1 cellular context compared by ENCODE assay signal in the genomic region with DNA sequence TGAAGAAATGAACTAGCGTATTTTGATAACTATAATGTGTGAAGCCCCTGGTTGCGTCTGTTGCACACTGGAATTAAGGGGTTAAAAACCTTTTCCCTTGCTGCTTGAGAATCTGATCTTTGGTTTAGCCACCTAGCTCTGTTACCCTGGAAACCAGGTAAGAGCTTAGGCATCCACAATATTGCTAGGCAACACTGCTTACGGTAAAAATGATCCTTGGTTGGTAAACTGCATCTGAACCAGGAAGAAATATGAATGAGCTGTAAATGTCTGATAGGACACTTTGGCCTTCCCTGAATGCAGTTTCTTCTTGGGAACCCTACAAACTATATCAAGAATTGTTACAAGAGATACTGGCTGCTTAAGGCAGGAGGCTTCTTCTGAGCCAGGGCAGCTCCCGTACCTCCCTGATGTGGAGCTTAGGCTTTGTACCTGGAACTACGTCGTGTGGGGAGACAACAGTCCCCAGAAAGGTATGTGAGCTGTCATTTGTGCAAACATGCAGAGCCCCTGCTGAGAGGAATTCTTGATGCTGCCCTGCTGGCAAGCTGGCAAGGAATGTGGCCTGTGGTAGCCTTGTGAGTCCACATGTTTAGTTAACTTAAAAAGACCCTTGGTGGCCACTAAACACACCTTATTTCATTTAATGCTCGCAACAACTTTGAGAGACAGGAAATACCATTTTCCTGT.
TF ChIP-seq lines count a peak whose summit lies in the region.

No MANE protein-coding gene starts in this region.

TF ChIP-seq in WTC11, 78 proteins besides CTCF, POLR2A, EP300 and RAD21 (continued from another document):
- TF ChIP-seq, protein P1, sequence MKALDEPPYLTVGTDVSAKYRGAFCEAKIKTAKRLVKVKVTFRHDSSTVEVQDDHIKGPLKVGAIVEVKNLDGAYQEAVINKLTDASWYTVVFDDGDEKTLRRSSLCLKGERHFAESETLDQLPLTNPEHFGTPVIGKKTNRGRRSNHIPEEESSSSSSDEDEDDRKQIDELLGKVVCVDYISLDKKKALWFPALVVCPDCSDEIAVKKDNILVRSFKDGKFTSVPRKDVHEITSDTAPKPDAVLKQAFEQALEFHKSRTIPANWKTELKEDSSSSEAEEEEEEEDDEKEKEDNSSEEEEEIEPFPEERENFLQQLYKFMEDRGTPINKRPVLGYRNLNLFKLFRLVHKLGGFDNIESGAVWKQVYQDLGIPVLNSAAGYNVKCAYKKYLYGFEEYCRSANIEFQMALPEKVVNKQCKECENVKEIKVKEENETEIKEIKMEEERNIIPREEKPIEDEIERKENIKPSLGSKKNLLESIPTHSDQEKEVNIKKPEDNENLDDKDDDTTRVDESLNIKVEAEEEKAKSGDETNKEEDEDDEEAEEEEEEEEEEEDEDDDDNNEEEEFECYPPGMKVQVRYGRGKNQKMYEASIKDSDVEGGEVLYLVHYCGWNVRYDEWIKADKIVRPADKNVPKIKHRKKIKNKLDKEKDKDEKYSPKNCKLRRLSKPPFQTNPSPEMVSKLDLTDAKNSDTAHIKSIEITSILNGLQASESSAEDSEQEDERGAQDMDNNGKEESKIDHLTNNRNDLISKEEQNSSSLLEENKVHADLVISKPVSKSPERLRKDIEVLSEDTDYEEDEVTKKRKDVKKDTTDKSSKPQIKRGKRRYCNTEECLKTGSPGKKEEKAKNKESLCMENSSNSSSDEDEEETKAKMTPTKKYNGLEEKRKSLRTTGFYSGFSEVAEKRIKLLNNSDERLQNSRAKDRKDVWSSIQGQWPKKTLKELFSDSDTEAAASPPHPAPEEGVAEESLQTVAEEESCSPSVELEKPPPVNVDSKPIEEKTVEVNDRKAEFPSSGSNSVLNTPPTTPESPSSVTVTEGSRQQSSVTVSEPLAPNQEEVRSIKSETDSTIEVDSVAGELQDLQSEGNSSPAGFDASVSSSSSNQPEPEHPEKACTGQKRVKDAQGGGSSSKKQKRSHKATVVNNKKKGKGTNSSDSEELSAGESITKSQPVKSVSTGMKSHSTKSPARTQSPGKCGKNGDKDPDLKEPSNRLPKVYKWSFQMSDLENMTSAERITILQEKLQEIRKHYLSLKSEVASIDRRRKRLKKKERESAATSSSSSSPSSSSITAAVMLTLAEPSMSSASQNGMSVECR (CRISPR knock-in tag; IDR thresholded peaks at IDR 0.05; ENCODE audit: borderline replicate concordance), result no peak
- TF ChIP-seq, protein P2, sequence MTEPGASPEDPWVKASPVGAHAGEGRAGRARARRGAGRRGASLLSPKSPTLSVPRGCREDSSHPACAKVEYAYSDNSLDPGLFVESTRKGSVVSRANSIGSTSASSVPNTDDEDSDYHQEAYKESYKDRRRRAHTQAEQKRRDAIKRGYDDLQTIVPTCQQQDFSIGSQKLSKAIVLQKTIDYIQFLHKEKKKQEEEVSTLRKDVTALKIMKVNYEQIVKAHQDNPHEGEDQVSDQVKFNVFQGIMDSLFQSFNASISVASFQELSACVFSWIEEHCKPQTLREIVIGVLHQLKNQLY (CRISPR knock-in tag; IDR thresholded peaks at IDR 0.05), result no peak
- TF ChIP-seq, protein P3, sequence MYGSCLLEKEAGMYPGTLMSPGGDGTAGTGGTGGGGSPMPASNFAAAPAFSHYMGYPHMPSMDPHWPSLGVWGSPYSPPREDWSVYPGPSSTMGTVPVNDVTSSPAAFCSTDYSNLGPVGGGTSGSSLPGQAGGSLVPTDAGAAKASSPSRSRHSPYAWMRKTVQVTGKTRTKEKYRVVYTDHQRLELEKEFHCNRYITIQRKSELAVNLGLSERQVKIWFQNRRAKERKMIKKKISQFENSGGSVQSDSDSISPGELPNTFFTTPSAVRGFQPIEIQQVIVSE (CRISPR knock-in tag; IDR thresholded peaks at IDR 0.05; ENCODE audit: borderline replicate concordance), result no peak
- TF ChIP-seq ZNF232 (CRISPR knock-in tag; IDR thresholded peaks at IDR 0.05) (no peak), CBFB (CRISPR knock-in tag; IDR thresholded peaks at IDR 0.05; ENCODE audit: low read depth) (no peak), NFYB (CRISPR knock-in tag; conservative IDR thresholded peaks at IDR 0.05; ENCODE audit: low read depth) (no peak)
- TF ChIP-seq, protein P4, sequence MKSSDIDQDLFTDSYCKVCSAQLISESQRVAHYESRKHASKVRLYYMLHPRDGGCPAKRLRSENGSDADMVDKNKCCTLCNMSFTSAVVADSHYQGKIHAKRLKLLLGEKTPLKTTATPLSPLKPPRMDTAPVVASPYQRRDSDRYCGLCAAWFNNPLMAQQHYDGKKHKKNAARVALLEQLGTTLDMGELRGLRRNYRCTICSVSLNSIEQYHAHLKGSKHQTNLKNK (CRISPR knock-in tag; IDR thresholded peaks at IDR 0.05), result no peak
- TF ChIP-seq, protein P5, sequence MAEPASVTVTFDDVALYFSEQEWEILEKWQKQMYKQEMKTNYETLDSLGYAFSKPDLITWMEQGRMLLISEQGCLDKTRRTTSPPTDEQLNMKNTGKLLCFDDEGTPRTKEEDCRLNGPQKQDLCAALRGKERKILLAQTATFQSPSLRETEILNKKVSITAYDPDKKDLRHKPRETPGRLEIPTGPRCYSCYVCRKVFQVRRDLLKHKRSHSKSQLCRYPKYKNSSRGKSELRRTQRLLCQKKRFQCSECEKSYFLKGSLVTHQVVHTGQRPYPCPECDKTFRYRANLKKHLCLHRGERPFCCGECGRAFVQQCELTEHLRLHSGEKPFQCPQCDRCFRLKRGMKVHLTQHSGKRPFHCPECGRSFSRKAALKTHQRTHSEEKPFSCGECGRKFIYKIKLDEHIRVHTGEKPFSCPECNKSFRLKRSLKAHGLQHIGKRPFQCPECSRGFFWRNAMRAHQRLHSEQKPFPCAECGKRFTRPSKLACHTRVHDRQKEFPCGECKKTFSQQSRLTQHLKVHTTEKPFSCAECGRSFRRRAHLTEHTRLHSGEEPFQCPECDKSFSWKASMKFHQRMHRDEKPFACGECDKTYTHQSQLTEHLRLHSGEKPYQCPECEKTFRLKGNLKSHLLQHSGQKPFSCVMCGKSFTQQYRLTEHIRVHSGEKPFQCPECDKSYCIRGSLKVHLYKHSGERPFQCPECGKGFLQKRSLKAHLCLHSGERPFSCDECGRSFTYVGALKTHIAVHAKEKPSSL (CRISPR knock-in tag; conservative IDR thresholded peaks at IDR 0.05), result no peak
